ENCODE assay signal across 14 cellular contexts in the genomic region with DNA sequence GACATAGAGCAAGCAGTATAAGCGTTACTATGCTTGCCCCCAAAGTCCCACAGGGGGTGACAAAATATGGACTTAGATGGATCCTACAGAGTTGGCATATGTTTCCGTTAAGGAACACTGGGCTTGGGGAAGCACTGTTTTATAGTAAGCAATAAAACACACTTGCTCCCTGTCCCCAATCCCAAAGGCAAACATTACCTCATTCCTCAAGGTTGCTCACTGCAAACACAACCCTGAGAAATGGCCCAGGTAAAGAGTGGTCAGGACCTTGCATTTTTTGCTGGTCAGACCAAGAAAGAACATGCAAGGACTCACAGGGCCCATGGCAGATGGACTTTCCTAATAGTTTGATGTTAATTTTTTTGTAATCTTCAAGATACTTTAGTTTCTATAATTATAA. TPM values are rescaled to one million over a fixed set of nuclear protein-coding genes. Genes with fewer than 3 reads are reported as not detected.
DNase-seq lines count a peak whose midpoint lies in the region; ATAC-seq and TF ChIP-seq lines count a peak whose summit lies in the region.
"Had no signal": no experiment of that assay in that cellular context is flagged by ENCODE, and none has a peak within 500 bp of the region (broad histone marks: within the 10 kb centered on the region; RNA-seq: fewer than 3 reads in every experiment).

No MANE protein-coding gene starts in this region.

- CTCF ChIA-PET in HEK293 (lab: Yijun Ruan, JAX), result interaction anchor here (0.6 to 3.5 kb wide), 4 partner anchors 12 to 797 kb away, joined by 3 to 40 read pairs (median 6); a partner anchor contains a TSS

- H3K36me3 ChIP-seq in HEK293 (ENCODE audit: control insufficient read depth in 2 of 2, insufficient read depth in 1 of 2, low read length in 2 of 2) (peaks cover 0 to 5% of the 10 kb centered on the region in 2 experiments; a peak in 1 of 3 replicates), hepatocyte (replicated peaks; ENCODE audit: insufficient read depth, low read depth) (no peaks in the 10 kb centered on the region), mucosa of descending colon (ENCODE audit: low read depth) (no peaks in the 10 kb centered on the region), MG63 (peaks cover 8% of the 10 kb centered on the region), Peyer's patch (peaks cover 0 to 7% (median 0%) of the 10 kb centered on the region in 3 donors)
- H3K36me3 ChIP-seq: BLaER1 treated with 17β-estradiol and CSF1 and Interleukin-3, amounts not matched to agents 10 nM and 100 nM; SJCRH30 had no signal

- H3K79me2 ChIP-seq in hepatocyte, result no peaks in the 10 kb centered on the region

- H3K27ac Mint-ChIP-seq in naive thymus-derived CD8-positive, alpha-beta T cell, result no peak overlapping the region
- H3K27ac Mint-ChIP-seq: CD8-positive, alpha-beta T cell had no signal

- peak; percentile 94 for ATAC-seq in mucosa of descending colon
- no peak for ATAC-seq in naive thymus-derived CD8-positive, alpha-beta T cell
- ATAC-seq: CD8-positive, alpha-beta T cell had no signal

- no peaks in the 10 kb centered on the region for H3K9me2 ChIP-seq in hepatocyte (replicated peaks; ENCODE audit: insufficient read depth)

- intact Hi-C loops in mucosa of descending colon (cut with DNase I, micrococcal nuclease), result no loop called here

- TF ChIP-seq CTCF in HEK293 (tag by site-specific recombination; IDR thresholded peaks at IDR 0.05) (no peak), hepatocyte (IDR thresholded peaks at IDR 0.05; ENCODE audit: poor library complexity) (no peak), mucosa of descending colon (IDR thresholded peaks at IDR 0.05) (no peak), Peyer's patch (IDR thresholded peaks at IDR 0.05) (no peak)

- H3K9me3 Mint-ChIP-seq in naive thymus-derived CD8-positive, alpha-beta T cell, result peaks cover 0 to 10% (median 4%) of the 10 kb centered on the region in 9 donors

- no peaks in the 10 kb centered on the region for H3K4me1 Mint-ChIP-seq in naive thymus-derived CD8-positive, alpha-beta T cell

- H3K27me3 ChIP-seq in hepatocyte (no peaks in the 10 kb centered on the region), MG63 (no peaks in the 10 kb centered on the region), Peyer's patch (no peaks in the 10 kb centered on the region)
- H3K27me3 ChIP-seq: BLaER1 treated with 17β-estradiol and CSF1 and Interleukin-3, amounts not matched to agents 10 nM and 100 nM; SJCRH30 had no signal

- H3K27ac ChIP-seq in HEK293 (ENCODE audit: extremely low read depth, low read depth, low read length), result no peak overlapping the region
- H3K27ac ChIP-seq in hepatocyte, result peak overlapping the region; percentile 69
- no peak overlapping the region for H3K27ac ChIP-seq in Peyer's patch
- H3K27ac ChIP-seq: BLaER1 treated with 17β-estradiol and CSF1 and Interleukin-3, amounts not matched to agents 10 nM and 100 nM; SJCRH30 had no signal

- no peak overlapping the region for H3K4me3 Mint-ChIP-seq in naive thymus-derived CD8-positive, alpha-beta T cell
- H3K4me3 Mint-ChIP-seq: CD8-positive, alpha-beta T cell had no signal

- H2AFZ ChIP-seq in hepatocyte, result no peak overlapping the region

- H3K4me2 ChIP-seq in hepatocyte, result peak overlapping the region; percentile 23
- H3K4me2 ChIP-seq: BLaER1 treated with 17β-estradiol and CSF1 and Interleukin-3, amounts not matched to agents 10 nM and 100 nM had no signal

- no peaks in the 10 kb centered on the region for H4K20me1 ChIP-seq in hepatocyte (ENCODE audit: insufficient read depth, poor library complexity, severe bottlenecking)
- H4K20me1 ChIP-seq: BLaER1 treated with 17β-estradiol and CSF1 and Interleukin-3, amounts not matched to agents 10 nM and 100 nM had no signal

- WGBS in hepatocyte (ENCODE audit: low lambda C conversion rate, missing lambda C conversion rate), result 58% methylated on average over 2 of the region's 2 CpGs

- peaks cover 0 to 3% (median under 1%) of the 10 kb centered on the region in 3 donors for H3K36me3 Mint-ChIP-seq in naive thymus-derived CD8-positive, alpha-beta T cell
- H3K36me3 Mint-ChIP-seq: CD8-positive, alpha-beta T cell had no signal

- H3K4me3 ChIP-seq in HEK293 (ENCODE audit: low read depth, low read length) (no peak overlapping the region), hepatocyte (no peak overlapping the region), mucosa of descending colon (no peak overlapping the region), MG63 (no peak overlapping the region), Peyer's patch (no peak overlapping the region)
- H3K4me3 ChIP-seq: BLaER1 treated with 17β-estradiol and CSF1 and Interleukin-3, amounts not matched to agents 10 nM and 100 nM; SJCRH30 had no signal

- H3K4me1 ChIP-seq in HEK293 (ENCODE audit: control insufficient read depth, insufficient read depth, low read length) (peaks cover 4% of the 10 kb centered on the region; the same call in 1 of the 2 replicates), hepatocyte (ENCODE audit: insufficient read depth) (peaks cover 9% of the 10 kb centered on the region), mucosa of descending colon (ENCODE audit: low read depth) (peaks cover 15% of the 10 kb centered on the region), Peyer's patch (no peaks in the 10 kb centered on the region)
- H3K4me1 ChIP-seq: BLaER1 treated with 17β-estradiol and CSF1 and Interleukin-3, amounts not matched to agents 10 nM and 100 nM; SJCRH30 had no signal

- H3K9me3 ChIP-seq in HEK293 (ENCODE audit: control insufficient read depth, insufficient read depth, low read depth, low read length), result no peaks in the 10 kb centered on the region
- H3K9me3 ChIP-seq in hepatocyte (ENCODE audit: low read depth), result no peaks in the 10 kb centered on the region
- peaks cover 8% of the 10 kb centered on the region for H3K9me3 ChIP-seq in mucosa of descending colon
- no peaks in the 10 kb centered on the region for H3K9me3 ChIP-seq in MG63
- no peaks in the 10 kb centered on the region for H3K9me3 ChIP-seq in Peyer's patch
- H3K9me3 ChIP-seq: SJCRH30 had no signal

- POLR2A ChIA-PET in HEK293 (lab: Yijun Ruan, JAX), result no interaction called here
- POLR2A ChIA-PET in naive thymus-derived CD8-positive, alpha-beta T cell (lab: Charles Lee), result no interaction called here

- no peaks in the 10 kb centered on the region for H3K27me3 Mint-ChIP-seq in naive thymus-derived CD8-positive, alpha-beta T cell

- peak; percentile 6 for DNase-seq in HuH-7 (ENCODE audit: low spot score)
- peak; percentile 52 for DNase-seq in hepatocyte (ENCODE audit: low spot score)
- peak in 1 of 3 donors; percentile 30 for DNase-seq in mucosa of descending colon
- DNase-seq in naive thymus-derived CD8-positive, alpha-beta T cell, result no peak
- DNase-seq in MG63, result no peak
- DNase-seq in Peyer's patch, result no peak
- DNase-seq: CD8-positive, alpha-beta T cell; Kasumi-1; NCI-H187; NCI-H2107; NCI-H510A treated with DMSO at 0.1 percent for 48 hours; SJCRH30 had no signal

- TF ChIP-seq POLR2A in Peyer's patch (IDR thresholded peaks at IDR 0.05), result no peak

TF ChIP-seq in HEK293, 187 proteins besides CTCF, POLR2A, EP300 and RAD21:
- TF ChIP-seq OSR2 (tag by site-specific recombination; IDR thresholded peaks at IDR 0.05) (0 out of 2 replicates have a peak, but pooled peaks have one; percentile 18), FEZF1 (tag by site-specific recombination; IDR thresholded peaks at IDR 0.05) (peak; percentile 85), ZNF529 (tag by site-specific recombination; IDR thresholded peaks at IDR 0.05; ENCODE audit: insufficient replicate concordance) (no peak), MZF1 (tag by site-specific recombination; IDR thresholded peaks at IDR 0.05; ENCODE audit: borderline replicate concordance) (0 out of 2 replicates have a peak, but pooled peaks have one; percentile 34), ZNF600 (tag by site-specific recombination; IDR thresholded peaks at IDR 0.05) (peak; percentile 52)
- TF ChIP-seq, protein P1, sequence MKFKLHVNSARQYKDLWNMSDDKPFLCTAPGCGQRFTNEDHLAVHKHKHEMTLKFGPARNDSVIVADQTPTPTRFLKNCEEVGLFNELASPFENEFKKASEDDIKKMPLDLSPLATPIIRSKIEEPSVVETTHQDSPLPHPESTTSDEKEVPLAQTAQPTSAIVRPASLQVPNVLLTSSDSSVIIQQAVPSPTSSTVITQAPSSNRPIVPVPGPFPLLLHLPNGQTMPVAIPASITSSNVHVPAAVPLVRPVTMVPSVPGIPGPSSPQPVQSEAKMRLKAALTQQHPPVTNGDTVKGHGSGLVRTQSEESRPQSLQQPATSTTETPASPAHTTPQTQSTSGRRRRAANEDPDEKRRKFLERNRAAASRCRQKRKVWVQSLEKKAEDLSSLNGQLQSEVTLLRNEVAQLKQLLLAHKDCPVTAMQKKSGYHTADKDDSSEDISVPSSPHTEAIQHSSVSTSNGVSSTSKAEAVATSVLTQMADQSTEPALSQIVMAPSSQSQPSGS (tag by site-specific recombination; IDR thresholded peaks at IDR 0.05; ENCODE audit: low read depth), result peak; percentile 48; the same call in 1 of the 2 replicates

RNA-seq across cellular contexts. Expression of a gene that starts 32.3 kb away (rescaled TPM):
- 59.2 and 60.3 TPM in 2 replicates for total RNA-seq in hepatocyte
- 23.6 and 27.1 TPM in 2 replicates for polyA plus RNA-seq in hepatocyte
- total RNA-seq in mucosa of descending colon, result 10 to 100 TPM; 16.6 to 25.5 (median 17.4) TPM
- total RNA-seq in naive thymus-derived CD8-positive, alpha-beta T cell, result not detected
- not detected for polyA plus RNA-seq in naive thymus-derived CD8-positive, alpha-beta T cell
- total RNA-seq in MG63 (2014; rRNA removed; shearing (Covaris generic); ENCODE audit: low replicate concordance), result 8.8 and 21.2 TPM in 2 replicates
- 10 to 100 TPM; 17.5 to 29.9 (median 25.2) TPM for total RNA-seq in Peyer's patch
- total RNA-seq: CD8-positive, alpha-beta T cell had no signal

Comparison
In these comparisons a context has a peak if more than half of its experiments do, and no peak if none do; other contexts are left out.
1. DNase-seq: peak in HuH-7 (single experiment) and hepatocyte (single experiment); none in naive thymus-derived CD8-positive, alpha-beta T cell (0 of 10), MG63 (single experiment) and Peyer's patch (0 of 3).